Comparison of ENCODE assay signal across 8 cellular contexts in genomic region chrX:1591102-1591862, GRCh38. TPM values are rescaled to one million over a fixed set of nuclear protein-coding genes. Genes with fewer than 3 reads are reported as not detected.
A peak's percentile ranks its signal among the peaks of the same experiment; 100 is the strongest.
DNase-seq lines count a peak whose midpoint lies in the region; ATAC-seq and TF ChIP-seq lines count a peak whose summit lies in the region.

Gene AKAP17A (plus strand): TSS chrX:1591604. CDS start chrX:1593463, 1,859 bp downstream.

- H3F3A ChIP-seq in DOHH2 (ENCODE audit: control insufficient read depth, insufficient read depth): peaks cover 27% of the 10 kb centered on the region

- peaks cover 0 to 2% (median 0%) of the 10 kb centered on the region in 11 donors for H3K9me3 Mint-ChIP-seq in naive thymus-derived CD4-positive, alpha-beta T cell
- H3K9me3 Mint-ChIP-seq in stimulated activated memory B cell treated with anti-CD40 and anti-IgM and Interleukin-4, amounts not matched to agents 10 μg/mL and 1 μg/mL and 100 μg/mL, for 72 hours: no peaks in the 10 kb centered on the region

- no peaks in the 10 kb centered on the region for H3K9me3 ChIP-seq in DOHH2 (ENCODE audit: control insufficient read depth, insufficient read depth, low read length)
- H3K9me3 ChIP-seq in naive thymus-derived CD4-positive, alpha-beta T cell (ENCODE audit: control insufficient read depth in 2 of 3, low read length in 3 of 3): no peaks in the 10 kb centered on the region

- H3K36me3 Mint-ChIP-seq in naive thymus-derived CD4-positive, alpha-beta T cell: peaks cover 0 to 23% (median 12%) of the 10 kb centered on the region in 5 donors
- peaks cover 29% of the 10 kb centered on the region for H3K36me3 Mint-ChIP-seq in stimulated activated memory B cell treated with anti-CD40 and anti-IgM and Interleukin-4, amounts not matched to agents 10 μg/mL and 1 μg/mL and 100 μg/mL, for 72 hours

- H3K27ac Mint-ChIP-seq in naive thymus-derived CD4-positive, alpha-beta T cell: peak within 1 kb of the TSS; percentile 82 to 94 (median 91)
- peak within 1 kb of the TSS; percentile 83 for H3K27ac Mint-ChIP-seq in stimulated activated memory B cell treated with anti-CD40 and anti-IgM and Interleukin-4, amounts not matched to agents 10 μg/mL and 1 μg/mL and 100 μg/mL, for 72 hours

- no peaks in the 10 kb centered on the region for H3K9me2 ChIP-seq in DOHH2 (replicated peaks; ENCODE audit: control insufficient read depth, low read length)

- H3K27me3 Mint-ChIP-seq in naive thymus-derived CD4-positive, alpha-beta T cell: no peaks in the 10 kb centered on the region
- no peaks in the 10 kb centered on the region for H3K27me3 Mint-ChIP-seq in stimulated activated memory B cell treated with anti-CD40 and anti-IgM and Interleukin-4, amounts not matched to agents 10 μg/mL and 1 μg/mL and 100 μg/mL, for 72 hours

- peaks cover 13% of the 10 kb centered on the region for H4K20me1 ChIP-seq in DOHH2 (ENCODE audit: control insufficient read depth, insufficient read depth, low read depth, low read length)

- CTCF ChIA-PET in naive thymus-derived CD4-positive, alpha-beta T cell (lab: Charles Lee): no interaction called here

- H3K4me1 ChIP-seq in DOHH2 (ENCODE audit: control insufficient read depth, low read length): peaks cover 35% of the 10 kb centered on the region
- H3K4me1 ChIP-seq in naive thymus-derived CD4-positive, alpha-beta T cell (ENCODE audit: control insufficient read depth in 2 of 2, insufficient read depth in 2 of 2, low read length in 2 of 2): peaks cover 7 to 10% of the 10 kb centered on the region in 2 donors

- peak within 1 kb of the TSS; percentile 94 for H3K4me2 ChIP-seq in DOHH2 (ENCODE audit: low read length)

- peak; percentile 95 for ATAC-seq in naive thymus-derived CD4-positive, alpha-beta T cell
- ATAC-seq in stimulated activated memory B cell treated with anti-CD40 and anti-IgM and Interleukin-4, amounts not matched to agents 10 μg/mL and 1 μg/mL and 100 μg/mL, for 72 hours: peak; percentile 92

- H3K27ac ChIP-seq in DOHH2 (ENCODE audit: low read depth, low read length): peak within 1 kb of the TSS; percentile 82
- peak within 1 kb of the TSS; percentile 91 for H3K27ac ChIP-seq in naive thymus-derived CD4-positive, alpha-beta T cell (ENCODE audit: low read depth, low read length)

- DNase-seq in GOT3 (lab: John Stamatoyannopoulos, UW) (peak; percentile 82), LNCaP clone FGC (ENCODE audit: low read depth) (peak; percentile 70), RPMI8226 (peak; percentile 98), fibroblast of mammary gland (ENCODE audit: low read depth) (peak; percentile 88)
- DNase-seq in activated T-helper 1 cell treated with anti-CD3 and anti-CD28 coated beads, Interleukin-2, amount 50 U/mL, for 16 hours (ENCODE audit: low read depth in 1 of 2, low spot score in 1 of 2): peak; percentile 96 to 98
- DNase-seq in naive thymus-derived CD4-positive, alpha-beta T cell: peak; percentile 92 to 100 (median 99)

- H3K36me3 ChIP-seq in DOHH2 (ENCODE audit: control insufficient read depth, low read length): peaks cover 42% of the 10 kb centered on the region
- H3K36me3 ChIP-seq in naive thymus-derived CD4-positive, alpha-beta T cell (ENCODE audit: control insufficient read depth in 2 of 3, insufficient read depth in 3 of 3, low read length in 3 of 3): peaks cover 15 to 38% (median 20%) of the 10 kb centered on the region in 3 experiments

- TF ChIP-seq CTCF in DOHH2 (IDR thresholded peaks at IDR 0.05; ENCODE audit: low read depth, low read length, poor library complexity, severe bottlenecking): no peak
- TF ChIP-seq CTCF in LNCaP clone FGC (IDR thresholded peaks at IDR 0.05; ENCODE audit: control insufficient read depth, extremely low read depth, insufficient read depth): no peak
- TF ChIP-seq CTCF in fibroblast of mammary gland (conservative IDR thresholded peaks at IDR 0.05; ENCODE audit: control insufficient read depth, insufficient read depth, low read depth, low read length): no peak

- H3K4me3 ChIP-seq in DOHH2 (ENCODE audit: low read length): peak within 1 kb of the TSS; percentile 95
- H3K4me3 ChIP-seq in LNCaP clone FGC (ENCODE audit: low read depth, low read length): peak within 1 kb of the TSS; percentile 98
- H3K4me3 ChIP-seq in fibroblast of mammary gland (ENCODE audit: control insufficient read depth, low read depth, low read length): peak within 1 kb of the TSS; percentile 82
- peak within 1 kb of the TSS; percentile 76 for H3K4me3 ChIP-seq in naive thymus-derived CD4-positive, alpha-beta T cell (ENCODE audit: low read length)

- intact Hi-C loops in naive thymus-derived CD4-positive, alpha-beta T cell (cut with micrococcal nuclease): loop anchor here (1.0 to 5.0 kb wide), 13 partner anchors 8 to 1274 kb away; partner anchors contain the start of genes SLC25A6 (in 2 of the 2), CD99 (in 1 of the 2), GTPBP6 (in 1 of the 2) and P2RY8 (in 1 of the 2)

- POLR2A ChIA-PET in naive thymus-derived CD4-positive, alpha-beta T cell (lab: Charles Lee): no interaction called here

- H3K4me3 Mint-ChIP-seq in naive thymus-derived CD4-positive, alpha-beta T cell: peak within 1 kb of the TSS; percentile 85 to 97 (median 91)
- peak within 1 kb of the TSS; percentile 87 for H3K4me3 Mint-ChIP-seq in stimulated activated memory B cell treated with anti-CD40 and anti-IgM and Interleukin-4, amounts not matched to agents 10 μg/mL and 1 μg/mL and 100 μg/mL, for 72 hours

- H3K79me2 ChIP-seq in DOHH2 (ENCODE audit: control insufficient read depth, low read length): peaks cover 48% of the 10 kb centered on the region

- peaks cover 5 to 50% (median 34%) of the 10 kb centered on the region in 7 donors for H3K4me1 Mint-ChIP-seq in naive thymus-derived CD4-positive, alpha-beta T cell
- H3K4me1 Mint-ChIP-seq in stimulated activated memory B cell treated with anti-CD40 and anti-IgM and Interleukin-4, amounts not matched to agents 10 μg/mL and 1 μg/mL and 100 μg/mL, for 72 hours: peaks cover 44% of the 10 kb centered on the region

- H3K27me3 ChIP-seq in DOHH2 (ENCODE audit: control insufficient read depth, low read length): no peaks in the 10 kb centered on the region
- no peaks in the 10 kb centered on the region for H3K27me3 ChIP-seq in naive thymus-derived CD4-positive, alpha-beta T cell (ENCODE audit: control insufficient read depth in 2 of 2, insufficient read depth in 2 of 2, low read length in 2 of 2)

RNA-seq across cellular contexts. Expression of gene AKAP17A, which starts in this region (rescaled TPM):
- 100 to 1,000 TPM in 4 of 5 experiments, 10 to 100 TPM in 1; 75.7 to 165 (median 125) TPM for total RNA-seq in naive thymus-derived CD4-positive, alpha-beta T cell
- polyA plus RNA-seq in naive thymus-derived CD4-positive, alpha-beta T cell: 10 to 100 TPM; 19.2 to 66.9 TPM

Comparison
In these comparisons a context has a peak if more than half of its experiments do, and no peak if none do; other contexts are left out.
1. Peak in every context shown above with its lines: DNase-seq, ATAC-seq, H3K4me3 ChIP-seq and H3K27ac ChIP-seq.